11 cellular contexts compared by ENCODE assay signal in genomic region chr13:73230714-73231113, GRCh38.
DNase-seq lines count a peak whose midpoint lies in the region; ATAC-seq and TF ChIP-seq lines count a peak whose summit lies in the region.
"Had no signal": no experiment of that assay in that cellular context is flagged by ENCODE, and none has a peak within 500 bp of the region (broad histone marks: within the 10 kb centered on the region; RNA-seq: fewer than 3 reads in every experiment).

No MANE protein-coding gene starts in this region.

- DNase-seq in stimulated activated CD4-positive, alpha-beta T cell treated with anti-CD3 and anti-CD28 coated beads, Interleukin-15, amount 100 ng/mL, for 24 hours: peak; percentile 21
- no peak for DNase-seq in stimulated activated CD4-positive, alpha-beta T cell treated with anti-CD3 and anti-CD28 coated beads, Interleukin-12 subunit alpha, Interleukin-12 subunit beta, amount 100 ng/mL, for 4 hours
- DNase-seq in NOMO-1 treated with dmso at 0.1 percent for 144 hours (lab: John Stamatoyannopoulos, UW; ENCODE audit: unreplicated experiment) (peak; percentile 63), upper lobe of right lung (no peak), pons (ENCODE audit: low spot score) (no peak)
- peak; percentile 2 for DNase-seq in central memory CD4-positive, alpha-beta T cell
- DNase-seq in activated CD8-positive, alpha-beta memory T cell treated with anti-CD3 and anti-CD28 coated beads, Interleukin-2, amount 50 U/mL, for 4 hours: no peak
- DNase-seq: OCI-M1, posterior cingulate gyrus had no signal

- no peaks in the 10 kb centered on the region for H3K36me3 ChIP-seq in upper lobe of right lung

- H3K9me3 ChIP-seq in upper lobe of right lung: no peaks in the 10 kb centered on the region

- ATAC-seq in upper lobe of right lung (peak; percentile 73), GM18867 (IDR thresholded peaks at IDR 0.05; ENCODE audit: unreplicated experiment) (no peak)
- ATAC-seq: GM12878 had no signal

- no peak overlapping the region for H3K27ac ChIP-seq in upper lobe of right lung

- H3K4me3 ChIP-seq in upper lobe of right lung: no peak overlapping the region
- H3K4me3 ChIP-seq: GM12878 had no signal

- no peaks in the 10 kb centered on the region for H3K4me1 ChIP-seq in upper lobe of right lung

- intact Hi-C loops in upper lobe of right lung (cut with DNase I): no loop called here

- H3K27me3 ChIP-seq in upper lobe of right lung: no peaks in the 10 kb centered on the region

- no peak for TF ChIP-seq CTCF in upper lobe of right lung (IDR thresholded peaks at IDR 0.05)

Comparison
In these comparisons a context has a peak if more than half of its experiments do, and no peak if none do; other contexts are left out.
1. DNase-seq: peak in stimulated activated CD4-positive, alpha-beta T cell treated with anti-CD3 and anti-CD28 coated beads, Interleukin-15, amount 100 ng/mL, for 24 hours (single experiment), NOMO-1 treated with dmso at 0.1 percent for 144 hours (single experiment) and central memory CD4-positive, alpha-beta T cell (single experiment); none in stimulated activated CD4-positive, alpha-beta T cell treated with anti-CD3 and anti-CD28 coated beads, Interleukin-12 subunit alpha, Interleukin-12 subunit beta, amount 100 ng/mL, for 4 hours (single experiment), upper lobe of right lung (single experiment), activated CD8-positive, alpha-beta memory T cell treated with anti-CD3 and anti-CD28 coated beads, Interleukin-2, amount 50 U/mL, for 4 hours (single experiment) and pons (single experiment).